Comparison of ENCODE assay signal across 19 cellular contexts in the genomic region with DNA sequence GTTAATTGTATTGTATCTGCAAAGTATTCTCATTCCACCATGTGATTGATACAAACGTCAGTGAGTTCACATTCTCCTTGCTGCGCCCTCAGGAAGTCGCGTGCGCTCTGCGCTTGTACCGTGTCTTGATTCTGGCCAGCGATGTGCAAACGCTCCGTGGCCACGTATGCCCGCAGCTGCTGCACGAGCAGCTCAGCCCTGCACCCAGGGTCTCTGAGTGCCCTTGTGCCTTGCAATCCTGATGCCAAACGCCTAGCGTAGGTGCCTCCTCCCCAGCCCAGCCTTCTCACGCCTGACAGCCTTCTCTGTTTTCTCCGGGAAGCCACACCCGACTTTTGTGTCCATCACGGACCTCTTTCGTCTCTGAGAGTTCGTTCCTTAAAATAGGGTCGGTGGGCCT. TPM values are rescaled to one million over a fixed set of nuclear protein-coding genes. Genes with fewer than 3 reads are reported as not detected.
DNase-seq lines count a peak whose midpoint lies in the region; ATAC-seq, FAIRE-seq and TF ChIP-seq lines count a peak whose summit lies in the region.
"Had no signal": no experiment of that assay in that cellular context is flagged by ENCODE, and none has a peak within 500 bp of the region (broad histone marks: within the 10 kb centered on the region; RNA-seq: fewer than 3 reads in every experiment).

No MANE protein-coding gene starts in this region.

- no peaks in the 10 kb centered on the region for H3K36me3 Mint-ChIP-seq in nephron progenitor cell (ENCODE audit: low read depth)
- no peaks in the 10 kb centered on the region for H3K36me3 Mint-ChIP-seq in type B pancreatic cell
- H3K36me3 Mint-ChIP-seq: CD14-positive monocyte; CD4-positive, alpha-beta memory T cell had no signal

- H3K27ac ChIP-seq in HepG2 (ENCODE audit: extremely low read length, insufficient read depth, low read length) = no peak overlapping the region
- H3K27ac ChIP-seq in right lobe of liver = no peak overlapping the region
- H3K27ac ChIP-seq in psoas muscle = peak overlapping the region; percentile 84
- no peak overlapping the region for H3K27ac ChIP-seq in heart left ventricle
- H3K27ac ChIP-seq: BLaER1, GM23248, HL-60 had no signal

- no peak overlapping the region for H3K4me2 ChIP-seq in HepG2 (ENCODE audit: low read depth, low read length)

- H3K9me3 ChIP-seq in HepG2 (ENCODE audit: low read length) (no peaks in the 10 kb centered on the region), right lobe of liver (no peaks in the 10 kb centered on the region), psoas muscle (no peaks in the 10 kb centered on the region), heart left ventricle (no peaks in the 10 kb centered on the region)
- H3K9me3 ChIP-seq: BLaER1 had no signal

- H3K27me3 Mint-ChIP-seq in nephron progenitor cell (ENCODE audit: low read depth, poor library complexity) = peaks cover 45% of the 10 kb centered on the region
- peaks cover 20% of the 10 kb centered on the region for H3K27me3 Mint-ChIP-seq in type B pancreatic cell

- H3K36me3 ChIP-seq in HepG2 (replicated peaks in 1 of 2; ENCODE audit: control insufficient read depth in 1 of 2, insufficient read depth in 2 of 2, low read length in 2 of 2) = no peaks in the 10 kb centered on the region
- H3K36me3 ChIP-seq in right lobe of liver = no peaks in the 10 kb centered on the region
- no peaks in the 10 kb centered on the region for H3K36me3 ChIP-seq in psoas muscle (ENCODE audit: insufficient read depth in 1 of 2, low read depth in 1 of 2)
- no peaks in the 10 kb centered on the region for H3K36me3 ChIP-seq in heart left ventricle
- H3K36me3 ChIP-seq: BLaER1 had no signal

- BruUV-seq in HepG2 (replicated peaks; lab: Mats Ljungman, UMichigan) = no TSS peak

- no peak for TF ChIP-seq EP300 in HepG2 (IDR thresholded peaks at IDR 0.05; ENCODE audit: low read depth in 2 of 2, low read length in 2 of 2)
- no peak for TF ChIP-seq EP300 in HepG2 (CRISPR knock-in tag; IDR thresholded peaks at IDR 0.05; ENCODE audit: borderline replicate concordance)

- no peaks in the 10 kb centered on the region for H3K79me2 ChIP-seq in HepG2 (ENCODE audit: insufficient read depth, low read length)

- H4K20me1 ChIP-seq in HepG2 (ENCODE audit: insufficient read depth, low read length) = no peaks in the 10 kb centered on the region

- ATAC-seq in HepG2 (no peak), right lobe of liver (no peak), psoas muscle (no peak), heart left ventricle (no peak)

- TF ChIP-seq RAD21 in HepG2 (CRISPR knock-in tag; IDR thresholded peaks at IDR 0.05) = no peak

- H3K27me3 ChIP-seq in HepG2 (ENCODE audit: control insufficient read depth in 1 of 2, insufficient read depth in 2 of 2, low read length in 2 of 2) (peaks cover 57 to 97% of the 10 kb centered on the region in 2 experiments), right lobe of liver (no peaks in the 10 kb centered on the region), psoas muscle (ENCODE audit: insufficient read depth in 3 of 3, low read length in 2 of 3) (no peaks in the 10 kb centered on the region), heart left ventricle (peaks cover 0 to 4% (median 0%) of the 10 kb centered on the region in 9 donors)

- in situ Hi-C loops in HepG2 (cut with HindIII; ENCODE audit: extremely low pct_ligation_motif_present, low pct_unique_long_range_greater_than_20kb) = no loop called here

- intact Hi-C loops in HepG2 (cut with micrococcal nuclease; ENCODE audit: unreplicated experiment) (no loop called here), right lobe of liver (cut with DNase I) (no loop called here), psoas muscle (cut with DNase I) (no loop called here), heart left ventricle (cut with DNase I) (no loop called here)

- H3K4me1 ChIP-seq in HepG2 (ENCODE audit: insufficient read depth, low read length) = peaks cover 12% of the 10 kb centered on the region
- H3K4me1 ChIP-seq in right lobe of liver = no peaks in the 10 kb centered on the region
- H3K4me1 ChIP-seq in psoas muscle = peaks cover 36% of the 10 kb centered on the region
- H3K4me1 ChIP-seq in heart left ventricle = peaks cover 0 to 26% (median 1%) of the 10 kb centered on the region in 12 donors

- CTCF ChIA-PET in HepG2 (lab: Yijun Ruan, JAX; ENCODE audit: low intra/inter-chr PET ratio, low total read pairs) = no interaction called here

- FAIRE-seq in HepG2 (lab: Jason Lieb, UNC) = no peak
- FAIRE-seq: GM12892, GM18507 had no signal

- TF ChIP-seq CTCF in HepG2 (CRISPR knock-in tag; IDR thresholded peaks at IDR 0.05) (no peak), right lobe of liver (IDR thresholded peaks at IDR 0.05) (no peak), nephron progenitor cell (IDR thresholded peaks at IDR 0.05) (no peak), psoas muscle (IDR thresholded peaks at IDR 0.05) (no peak), type B pancreatic cell (conservative IDR thresholded peaks at IDR 0.05) (no peak), heart left ventricle (IDR thresholded peaks at IDR 0.05) (no peak)

- H3K9me3 Mint-ChIP-seq in nephron progenitor cell = no peaks in the 10 kb centered on the region
- H3K9me3 Mint-ChIP-seq in type B pancreatic cell = no peaks in the 10 kb centered on the region
- H3K9me3 Mint-ChIP-seq: CD14-positive monocyte; CD4-positive, alpha-beta memory T cell had no signal

- no peak for TF ChIP-seq POLR2A in HepG2 (IDR thresholded peaks at IDR 0.05; ENCODE audit: insufficient read depth in 1 of 2, low read depth in 2 of 2, low read length in 2 of 2)
- no peak for TF ChIP-seq POLR2A in right lobe of liver (IDR thresholded peaks at IDR 0.05)
- no peak for TF ChIP-seq POLR2A in heart left ventricle (IDR thresholded peaks at IDR 0.05)

- no peak overlapping the region for H2AFZ ChIP-seq in HepG2 (ENCODE audit: low read length)
- H2AFZ ChIP-seq: GM23248 had no signal

- WGBS in HepG2 (ENCODE audit: low lambda C conversion rate) = 36% methylated on average over 22 of the region's 22 CpGs
- 70% methylated on average over 21 of the region's 22 CpGs for WGBS in right lobe of liver (ENCODE audit: insufficient coverage, low coverage, low lambda C conversion rate, missing lambda C conversion rate)
- WGBS in psoas muscle, 3 donors = 74 to 85% (median 76%) methylated on average over 22 of the region's 22 CpGs
- WGBS in heart left ventricle, 4 donors = 84 to 89% (median 86%) methylated on average over 22 of the region's 22 CpGs

- DNase-seq in HepG2 (ENCODE audit: low spot score) (no peak), right lobe of liver (no peak), nephron progenitor cell (no peak), psoas muscle (no peak), type B pancreatic cell (ENCODE audit: extremely low spot score, unreplicated experiment) (no peak), heart left ventricle (no peak)
- DNase-seq in stimulated activated CD4-positive, alpha-beta T cell treated with anti-CD3 and anti-CD28 coated beads, Interleukin-12 subunit alpha, Interleukin-12 subunit beta, amount 100 ng/mL, for 4 hours = no peak
- DNase-seq: 8988T; CD4-positive, alpha-beta memory T cell; DMS153; DMS79; GDM1; GM23248; HCEC 1CT had no signal

- H3K4me1 Mint-ChIP-seq in nephron progenitor cell (no peaks in the 10 kb centered on the region), type B pancreatic cell (ENCODE audit: unreplicated experiment) (no peaks in the 10 kb centered on the region)
- H3K4me1 Mint-ChIP-seq: CD14-positive monocyte; CD4-positive, alpha-beta memory T cell had no signal

- H3K9ac ChIP-seq in HepG2 (ENCODE audit: insufficient read depth, low read depth, low read length) = no peak overlapping the region
- H3K9ac ChIP-seq: BLaER1, GM23248 had no signal

- H3K4me3 Mint-ChIP-seq in nephron progenitor cell (no peak overlapping the region), type B pancreatic cell (no peak overlapping the region)
- H3K4me3 Mint-ChIP-seq: CD4-positive, alpha-beta memory T cell had no signal

- H3K4me3 ChIP-seq in HepG2 (replicated peaks in 1 of 3; ENCODE audit: insufficient read depth in 1 of 3, low read depth in 2 of 3, low read length in 3 of 3) (no peak overlapping the region), right lobe of liver (no peak overlapping the region), psoas muscle (no peak overlapping the region), heart left ventricle (no peak overlapping the region)
- H3K4me3 ChIP-seq: BLaER1, GM23248 had no signal

- POLR2A ChIA-PET in HepG2 (lab: Yijun Ruan, JAX) = no interaction called here

- H3K27ac Mint-ChIP-seq in nephron progenitor cell (peak overlapping the region; percentile 57), type B pancreatic cell (no peak overlapping the region)
- H3K27ac Mint-ChIP-seq: CD4-positive, alpha-beta memory T cell had no signal

RNA-seq across cellular contexts. Expression of a gene that starts 9.4 kb away (rescaled TPM):
- not detected in 2 replicates for total RNA-seq in HepG2 (2016; rRNA removed; fragmentation: Illumina TruSeq; extraction: Trizol)
- not detected in 2 replicates for total RNA-seq in HepG2 (2016; cell fraction: cytosol; rRNA removed; fragmentation: Illumina TruSeq; extraction: Trizol; ENCODE audit: low read depth)
- not detected in 2 replicates for total RNA-seq in HepG2 (2016; cell fraction: insoluble cytoplasmic fraction; rRNA removed; fragmentation: Illumina TruSeq; extraction: Trizol)
- total RNA-seq in HepG2 (2016; cell fraction: membrane; rRNA removed; fragmentation: Illumina TruSeq; extraction: Trizol) = not detected in 2 replicates
- not detected in 2 replicates for total RNA-seq in HepG2 (2016; cell fraction: nucleus; rRNA removed; fragmentation: Illumina TruSeq; extraction: Trizol)
- not detected in 2 replicates for polyA plus RNA-seq in HepG2 (2011; rRNA removed)
- not detected in 2 replicates for polyA plus RNA-seq in HepG2 (2011; cell fraction: cytosol; rRNA removed)
- polyA plus RNA-seq in HepG2 (2011; cell fraction: nucleus; rRNA removed) = 0.02 TPM in 1 of 2 replicates, not detected in the other
- polyA plus RNA-seq in HepG2 (2012) = not detected in 2 replicates
- not detected in 2 replicates for polyA plus RNA-seq in HepG2 (2016; cell fraction: cytosol; fragmentation: Illumina TruSeq; extraction: Trizol; ENCODE audit: low read depth)
- polyA plus RNA-seq in HepG2 (2016; cell fraction: insoluble cytoplasmic fraction; fragmentation: Illumina TruSeq; extraction: Trizol; ENCODE audit: low read depth) = not detected in 2 replicates
- not detected in 2 replicates for polyA plus RNA-seq in HepG2 (2016; cell fraction: membrane; fragmentation: Illumina TruSeq; extraction: Trizol; ENCODE audit: low read depth)
- polyA plus RNA-seq in HepG2 (2016; cell fraction: nucleus; fragmentation: Illumina TruSeq; extraction: Trizol; ENCODE audit: insufficient read depth, low read depth) = not detected in 2 replicates
- not detected in 2 replicates for polyA minus RNA-seq in HepG2 (2011; rRNA and poly(A)+ RNA removed; ENCODE audit: low replicate concordance)
- polyA minus RNA-seq in HepG2 (2011; cell fraction: cytosol; rRNA and poly(A)+ RNA removed) = not detected in 2 replicates
- polyA minus RNA-seq in HepG2 (2011; cell fraction: nucleus; rRNA and poly(A)+ RNA removed) = not detected in 2 replicates
- total RNA-seq in right lobe of liver = 1 to 10 TPM in 2 of 6 experiments, under 1 TPM in 4; 0.22 to 1.3 (median 0.37) TPM
- total RNA-seq in psoas muscle = 1 to 10 TPM in 1 of 4 donors, under 1 TPM in 3; 0.25 to 1.7 (median 0.47) TPM
- under 1 TPM; 0.08 to 0.30 (median 0.23) TPM for polyA plus RNA-seq in psoas muscle
- 0.43 and 1.5 TPM in 2 replicates for total RNA-seq in type B pancreatic cell (ENCODE audit: low replicate concordance)
- 1 to 10 TPM in 5 of 9 donors, under 1 TPM in 4; 0.48 to 2.8 (median 1.0) TPM for total RNA-seq in heart left ventricle
- polyA plus RNA-seq in heart left ventricle = under 1 TPM; 0.72 to 0.76 TPM
